ENCODE assay signal across 1 cellular context in genomic region chr5:167652690-167653089, GRCh38.
TF ChIP-seq lines count a peak whose summit lies in the region.

No MANE protein-coding gene starts in this region.

TF ChIP-seq in SK-N-SH treated with all-trans-retinoic acid at 6 μM for 48 hours, 23 proteins besides CTCF, POLR2A, EP300 and RAD21 (continued from another document):
- no peak for TF ChIP-seq PPARA (CRISPR knock-in tag; IDR thresholded peaks at IDR 0.05; ENCODE audit: borderline replicate concordance)
- no peak for TF ChIP-seq ZNF70 (CRISPR knock-in tag; IDR thresholded peaks at IDR 0.05)
TF ChIP-seq in SK-N-SH treated with all-trans-retinoic acid at 6 μM for 48 hours: peak in this region for 0.
